8 cellular contexts compared by ENCODE assay signal in genomic region chr2:102975996-102976636, GRCh38.
DNase-seq lines count a peak whose midpoint lies in the region; ATAC-seq and TF ChIP-seq lines count a peak whose summit lies in the region.

No MANE protein-coding gene starts in this region.

- POLR2A ChIA-PET in IMR-90 (lab: Charles Lee; ENCODE audit: unreplicated experiment) = no interaction called here
- POLR2A ChIA-PET in SK-N-SH (lab: Yijun Ruan, JAX) = no interaction called here

- H3K9me3 ChIP-seq in IMR-90 (ENCODE audit: control insufficient read depth, insufficient read depth, low read length) (peaks cover 3% of the 10 kb centered on the region; the same call in 1 of the 2 replicates), SK-N-SH (no peaks in the 10 kb centered on the region), right atrium auricular region (no peaks in the 10 kb centered on the region)

- H2AK5ac ChIP-seq in IMR-90 (ENCODE audit: low read depth, low read length) = no peak overlapping the region

- intact Hi-C loops in IMR-90 (cut with micrococcal nuclease) = no loop called here

- no peak overlapping the region for H3K23ac ChIP-seq in IMR-90 (ENCODE audit: low read depth, low read length)

- H3K14ac ChIP-seq in IMR-90 (replicated peaks; ENCODE audit: low read depth, low read length) = no peak overlapping the region

- H3K4me2 ChIP-seq in IMR-90 (ENCODE audit: low read depth, low read length) = no peak overlapping the region
- no peak overlapping the region for H3K4me2 ChIP-seq in SK-N-SH

- in situ Hi-C loops in IMR-90 (cut with MboI; ENCODE audit: low sequenced_read_pairs) = no loop called here

- no peak overlapping the region for H2AK9ac ChIP-seq in IMR-90 (replicated peaks; ENCODE audit: low read depth, low read length, poor library complexity)

- dilution Hi-C loops in IMR-90 (cut with HindIII; ENCODE audit: low sequenced_read_pairs, unreplicated experiment) = no loop called here

- no peak overlapping the region for H2BK120ac ChIP-seq in IMR-90 (ENCODE audit: low read depth, low read length)

- H4K20me1 ChIP-seq in IMR-90 (ENCODE audit: insufficient read depth, low read length) (no peaks in the 10 kb centered on the region), SK-N-SH (ENCODE audit: insufficient read depth) (no peaks in the 10 kb centered on the region)

- DNase-seq in IMR-90 = peak; percentile 4
- peak; percentile 41 for DNase-seq in SK-N-SH
- no peak for DNase-seq in right atrium auricular region (ENCODE audit: low spot score)
- peak; percentile 68 for DNase-seq in type B pancreatic cell (ENCODE audit: extremely low spot score, unreplicated experiment)
- no peak for DNase-seq in NCI-H2107 treated with DMSO at 0.1 percent for 48 hours (lab: John Stamatoyannopoulos, UW; ENCODE audit: unreplicated experiment)

- no peaks in the 10 kb centered on the region for H3K79me2 ChIP-seq in SK-N-SH (ENCODE audit: insufficient read depth)

- no peak overlapping the region for H2AFZ ChIP-seq in IMR-90 (replicated peaks; ENCODE audit: low read length, poor library complexity)
- H2AFZ ChIP-seq in SK-N-SH (ENCODE audit: low read depth) = no peak overlapping the region; the same call in 1 of the 2 replicates

- TF ChIP-seq RAD21 in IMR-90 (IDR thresholded peaks at IDR 0.05; ENCODE audit: low read length) = 0 out of 2 replicates have a peak, but pooled peaks have one; percentile 20
- peak; percentile 84 for TF ChIP-seq RAD21 in SK-N-SH (IDR thresholded peaks at IDR 0.05; ENCODE audit: low read length)

- no peak for TF ChIP-seq EP300 in SK-N-SH (IDR thresholded peaks at IDR 0.05; ENCODE audit: borderline replicate concordance in 1 of 2, low read depth in 1 of 2, low read length in 1 of 2)

- H3K9me3 Mint-ChIP-seq in type B pancreatic cell = no peaks in the 10 kb centered on the region

- TF ChIP-seq POLR2A in IMR-90 (IDR thresholded peaks at IDR 0.05; ENCODE audit: low read depth, low read length) = no peak

- no peak overlapping the region for H3K56ac ChIP-seq in IMR-90 (ENCODE audit: extremely low read depth, insufficient read depth, low read length)

- H3F3A ChIP-seq in SK-N-SH (replicated peaks; ENCODE audit: insufficient read depth) = no peaks in the 10 kb centered on the region

- peaks cover 57% of the 10 kb centered on the region for H3K27me3 Mint-ChIP-seq in type B pancreatic cell

- H3K36me3 Mint-ChIP-seq in type B pancreatic cell = no peaks in the 10 kb centered on the region

- H3K4me1 ChIP-seq in IMR-90 (ENCODE audit: control insufficient read depth, insufficient read depth, low read length) (no peaks in the 10 kb centered on the region), SK-N-SH (ENCODE audit: control insufficient read depth in 1 of 2, insufficient read depth in 2 of 2, low read depth in 1 of 2, low read length in 1 of 2) (no peaks in the 10 kb centered on the region; a peak in 1 of 4 replicates), right atrium auricular region (no peaks in the 10 kb centered on the region)

- peak overlapping the region; percentile 39 for H3K27ac Mint-ChIP-seq in type B pancreatic cell

- ATAC-seq in IMR-90 (ENCODE audit: low read depth) (no peak), GM21447 (IDR thresholded peaks at IDR 0.05; ENCODE audit: unreplicated experiment) (no peak)

- H3K4me3 Mint-ChIP-seq in type B pancreatic cell = no peak overlapping the region

- H4K8ac ChIP-seq in IMR-90 (ENCODE audit: low read depth in 2 of 2, low read length in 2 of 2) = no peak overlapping the region

- WGBS in IMR-90 (ENCODE audit: extremely low coverage in 2 of 2, insufficient read length in 1 of 2), 2 experiments = no CpG with 5 or more reads among the region's 7 CpGs
- 17% methylated on average over 7 of the region's 7 CpGs for WGBS in SK-N-SH (ENCODE audit: low lambda C conversion rate)

- peaks cover 14% of the 10 kb centered on the region for H3K4me1 Mint-ChIP-seq in type B pancreatic cell (ENCODE audit: unreplicated experiment)

- no peak overlapping the region for H4K91ac ChIP-seq in IMR-90 (ENCODE audit: insufficient read depth, low read depth, low read length)

- H3K9ac ChIP-seq in IMR-90 (ENCODE audit: low read depth, low read length) (no peak overlapping the region), SK-N-SH (no peak overlapping the region)

- H3K9me1 ChIP-seq in IMR-90 (ENCODE audit: insufficient read depth, low read length) = no peaks in the 10 kb centered on the region

- no peak overlapping the region for H3K4ac ChIP-seq in IMR-90 (ENCODE audit: low read depth, low read length)

- H2BK20ac ChIP-seq in IMR-90 (ENCODE audit: low read depth, low read length) = no peak overlapping the region

- H3K27me3 ChIP-seq in IMR-90 (ENCODE audit: control insufficient read depth, insufficient read depth, low read length) (no peaks in the 10 kb centered on the region), SK-N-SH (ENCODE audit: insufficient read depth) (no peaks in the 10 kb centered on the region; the same call in 1 of the 2 replicates), right atrium auricular region (no peaks in the 10 kb centered on the region)

- CTCF ChIA-PET in IMR-90 (lab: Yijun Ruan, JAX) (interaction anchor here (0.6 kb wide), 1 partner anchor 1139 kb away, joined by 3 read pairs; no protein-coding TSS in a partner anchor), SK-N-SH (lab: Yijun Ruan, JAX) (interaction anchor here (0.6 to 2.1 kb wide), 18 partner anchors 10 to 983 kb away, joined by 3 to 11 read pairs (median 4); no protein-coding TSS in a partner anchor)

- no peak overlapping the region for H3K27ac ChIP-seq in 22Rv1
- H3K27ac ChIP-seq in IMR-90 (ENCODE audit: insufficient read depth, low read length) = no peak overlapping the region
- no peak overlapping the region for H3K27ac ChIP-seq in SK-N-SH (ENCODE audit: low read depth in 2 of 2, low read length in 1 of 2)
- no peak overlapping the region for H3K27ac ChIP-seq in right atrium auricular region

- no peaks in the 10 kb centered on the region for H3K9me2 ChIP-seq in SK-N-SH

- H3K18ac ChIP-seq in IMR-90 (ENCODE audit: low read depth, low read length) = no peak overlapping the region

- no peaks in the 10 kb centered on the region for H3K36me3 ChIP-seq in IMR-90 (ENCODE audit: control insufficient read depth, insufficient read depth, low read length)
- H3K36me3 ChIP-seq in SK-N-SH (replicated peaks in 1 of 2; ENCODE audit: control insufficient read depth in 1 of 2, insufficient read depth in 2 of 2, low read length in 1 of 2) = no peaks in the 10 kb centered on the region
- H3K36me3 ChIP-seq in right atrium auricular region = no peaks in the 10 kb centered on the region

- no peak overlapping the region for H2BK5ac ChIP-seq in IMR-90 (ENCODE audit: low read depth, low read length, poor library complexity, severe bottlenecking)

- H3K79me1 ChIP-seq in IMR-90 (ENCODE audit: low read depth in 1 of 2, low read length in 2 of 2) = no peaks in the 10 kb centered on the region

- H4K5ac ChIP-seq in IMR-90 (ENCODE audit: low read depth, low read length) = no peak overlapping the region

- TF ChIP-seq CTCF in 22Rv1 (IDR thresholded peaks at IDR 0.05) (peak; percentile 72), GM12875 (IDR thresholded peaks at IDR 0.05; ENCODE audit: borderline replicate concordance, insufficient read depth, low read depth, low read length) (peak; percentile 85), IMR-90 (conservative IDR thresholded peaks at IDR 0.05; ENCODE audit: low read depth, low read length) (peak; percentile 33), SK-N-SH (IDR thresholded peaks at IDR 0.05) (peak; percentile 52), right atrium auricular region (IDR thresholded peaks at IDR 0.05) (peak; percentile 12 to 61), type B pancreatic cell (conservative IDR thresholded peaks at IDR 0.05) (peak; percentile 77)

- no peak overlapping the region for H2BK15ac ChIP-seq in IMR-90 (ENCODE audit: low read depth, low read length)

- H3K4me3 ChIP-seq in GM12875 (ENCODE audit: low read depth, low read length) (no peak overlapping the region), IMR-90 (ENCODE audit: insufficient read depth, low read depth, low read length) (no peak overlapping the region), SK-N-SH (ENCODE audit: low read depth in 2 of 2, low read length in 1 of 2) (no peak overlapping the region), right atrium auricular region (no peak overlapping the region)

- no TSS peak for BruUV-seq in IMR-90 (replicated peaks; lab: Mats Ljungman, UMichigan)

TF ChIP-seq in IMR-90, 13 proteins besides CTCF, POLR2A, EP300 and RAD21 (continues in another document):
- TF ChIP-seq MAZ (IDR thresholded peaks at IDR 0.05; ENCODE audit: borderline replicate concordance, low read depth, low read length) (no peak), RFX5 (IDR thresholded peaks at IDR 0.05; ENCODE audit: low read depth, low read length) (no peak), RCOR1 (IDR thresholded peaks at IDR 0.05; ENCODE audit: insufficient replicate concordance, low read length) (no peak), SMC3 (IDR thresholded peaks at IDR 0.05; ENCODE audit: low read depth, low read length) (no peak)
- TF ChIP-seq, protein P1, sequence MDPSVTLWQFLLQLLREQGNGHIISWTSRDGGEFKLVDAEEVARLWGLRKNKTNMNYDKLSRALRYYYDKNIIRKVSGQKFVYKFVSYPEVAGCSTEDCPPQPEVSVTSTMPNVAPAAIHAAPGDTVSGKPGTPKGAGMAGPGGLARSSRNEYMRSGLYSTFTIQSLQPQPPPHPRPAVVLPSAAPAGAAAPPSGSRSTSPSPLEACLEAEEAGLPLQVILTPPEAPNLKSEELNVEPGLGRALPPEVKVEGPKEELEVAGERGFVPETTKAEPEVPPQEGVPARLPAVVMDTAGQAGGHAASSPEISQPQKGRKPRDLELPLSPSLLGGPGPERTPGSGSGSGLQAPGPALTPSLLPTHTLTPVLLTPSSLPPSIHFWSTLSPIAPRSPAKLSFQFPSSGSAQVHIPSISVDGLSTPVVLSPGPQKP (IDR thresholded peaks at IDR 0.05; ENCODE audit: borderline replicate concordance, low read depth, low read length) = no peak

Comparison
In these comparisons a context has a peak if more than half of its experiments do, and no peak if none do; other contexts are left out.
1. CTCF ChIP-seq: peak in every context shown above with its lines; median percentile 85 in GM12875; 77 in type B pancreatic cell; 72 in 22Rv1; 52 in SK-N-SH; 36 in right atrium auricular region; 33 in IMR-90.
2. DNase-seq: peak in IMR-90 (single experiment), SK-N-SH (single experiment) and type B pancreatic cell (single experiment); none in right atrium auricular region (single experiment) and NCI-H2107 treated with DMSO at 0.1 percent for 48 hours (single experiment).